1 cellular context compared by ENCODE assay signal in the genomic region with DNA sequence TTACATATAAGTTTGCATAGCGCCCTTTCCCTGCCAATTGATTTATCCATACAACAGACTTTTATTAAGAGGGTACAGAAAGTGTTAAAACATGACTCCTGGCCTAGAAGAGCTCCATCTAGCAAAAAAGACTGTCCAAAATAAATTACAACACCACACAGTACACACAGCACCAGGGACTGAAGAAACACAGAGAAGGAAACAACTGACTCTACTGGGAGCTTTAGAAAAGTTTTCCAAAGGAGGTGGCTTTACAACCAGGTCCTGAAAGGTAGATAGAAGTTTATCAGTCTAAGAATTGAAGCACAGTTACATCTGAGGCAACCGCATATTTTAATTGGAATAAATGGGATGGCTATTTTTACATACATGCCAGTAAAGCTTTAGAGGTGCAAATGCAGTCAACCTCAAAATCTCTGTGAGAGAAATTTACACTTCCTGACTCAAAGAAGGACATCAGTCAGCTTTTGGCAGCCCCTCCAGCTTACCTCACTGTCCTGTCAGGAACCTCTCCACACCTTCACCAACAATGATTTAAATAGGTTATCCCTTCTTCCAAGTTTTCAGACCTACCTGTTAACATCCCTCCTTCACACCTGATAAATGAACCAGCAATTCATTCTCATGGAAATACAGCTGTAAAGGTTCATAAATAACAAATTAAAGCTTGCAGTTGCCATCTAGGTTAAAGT.
TF ChIP-seq lines count a peak whose summit lies in the region.

No MANE protein-coding gene starts in this region.

TF ChIP-seq in GM23338, 12 proteins besides CTCF, POLR2A, EP300 and RAD21 (continued from another document):
- TF ChIP-seq, protein P1, sequence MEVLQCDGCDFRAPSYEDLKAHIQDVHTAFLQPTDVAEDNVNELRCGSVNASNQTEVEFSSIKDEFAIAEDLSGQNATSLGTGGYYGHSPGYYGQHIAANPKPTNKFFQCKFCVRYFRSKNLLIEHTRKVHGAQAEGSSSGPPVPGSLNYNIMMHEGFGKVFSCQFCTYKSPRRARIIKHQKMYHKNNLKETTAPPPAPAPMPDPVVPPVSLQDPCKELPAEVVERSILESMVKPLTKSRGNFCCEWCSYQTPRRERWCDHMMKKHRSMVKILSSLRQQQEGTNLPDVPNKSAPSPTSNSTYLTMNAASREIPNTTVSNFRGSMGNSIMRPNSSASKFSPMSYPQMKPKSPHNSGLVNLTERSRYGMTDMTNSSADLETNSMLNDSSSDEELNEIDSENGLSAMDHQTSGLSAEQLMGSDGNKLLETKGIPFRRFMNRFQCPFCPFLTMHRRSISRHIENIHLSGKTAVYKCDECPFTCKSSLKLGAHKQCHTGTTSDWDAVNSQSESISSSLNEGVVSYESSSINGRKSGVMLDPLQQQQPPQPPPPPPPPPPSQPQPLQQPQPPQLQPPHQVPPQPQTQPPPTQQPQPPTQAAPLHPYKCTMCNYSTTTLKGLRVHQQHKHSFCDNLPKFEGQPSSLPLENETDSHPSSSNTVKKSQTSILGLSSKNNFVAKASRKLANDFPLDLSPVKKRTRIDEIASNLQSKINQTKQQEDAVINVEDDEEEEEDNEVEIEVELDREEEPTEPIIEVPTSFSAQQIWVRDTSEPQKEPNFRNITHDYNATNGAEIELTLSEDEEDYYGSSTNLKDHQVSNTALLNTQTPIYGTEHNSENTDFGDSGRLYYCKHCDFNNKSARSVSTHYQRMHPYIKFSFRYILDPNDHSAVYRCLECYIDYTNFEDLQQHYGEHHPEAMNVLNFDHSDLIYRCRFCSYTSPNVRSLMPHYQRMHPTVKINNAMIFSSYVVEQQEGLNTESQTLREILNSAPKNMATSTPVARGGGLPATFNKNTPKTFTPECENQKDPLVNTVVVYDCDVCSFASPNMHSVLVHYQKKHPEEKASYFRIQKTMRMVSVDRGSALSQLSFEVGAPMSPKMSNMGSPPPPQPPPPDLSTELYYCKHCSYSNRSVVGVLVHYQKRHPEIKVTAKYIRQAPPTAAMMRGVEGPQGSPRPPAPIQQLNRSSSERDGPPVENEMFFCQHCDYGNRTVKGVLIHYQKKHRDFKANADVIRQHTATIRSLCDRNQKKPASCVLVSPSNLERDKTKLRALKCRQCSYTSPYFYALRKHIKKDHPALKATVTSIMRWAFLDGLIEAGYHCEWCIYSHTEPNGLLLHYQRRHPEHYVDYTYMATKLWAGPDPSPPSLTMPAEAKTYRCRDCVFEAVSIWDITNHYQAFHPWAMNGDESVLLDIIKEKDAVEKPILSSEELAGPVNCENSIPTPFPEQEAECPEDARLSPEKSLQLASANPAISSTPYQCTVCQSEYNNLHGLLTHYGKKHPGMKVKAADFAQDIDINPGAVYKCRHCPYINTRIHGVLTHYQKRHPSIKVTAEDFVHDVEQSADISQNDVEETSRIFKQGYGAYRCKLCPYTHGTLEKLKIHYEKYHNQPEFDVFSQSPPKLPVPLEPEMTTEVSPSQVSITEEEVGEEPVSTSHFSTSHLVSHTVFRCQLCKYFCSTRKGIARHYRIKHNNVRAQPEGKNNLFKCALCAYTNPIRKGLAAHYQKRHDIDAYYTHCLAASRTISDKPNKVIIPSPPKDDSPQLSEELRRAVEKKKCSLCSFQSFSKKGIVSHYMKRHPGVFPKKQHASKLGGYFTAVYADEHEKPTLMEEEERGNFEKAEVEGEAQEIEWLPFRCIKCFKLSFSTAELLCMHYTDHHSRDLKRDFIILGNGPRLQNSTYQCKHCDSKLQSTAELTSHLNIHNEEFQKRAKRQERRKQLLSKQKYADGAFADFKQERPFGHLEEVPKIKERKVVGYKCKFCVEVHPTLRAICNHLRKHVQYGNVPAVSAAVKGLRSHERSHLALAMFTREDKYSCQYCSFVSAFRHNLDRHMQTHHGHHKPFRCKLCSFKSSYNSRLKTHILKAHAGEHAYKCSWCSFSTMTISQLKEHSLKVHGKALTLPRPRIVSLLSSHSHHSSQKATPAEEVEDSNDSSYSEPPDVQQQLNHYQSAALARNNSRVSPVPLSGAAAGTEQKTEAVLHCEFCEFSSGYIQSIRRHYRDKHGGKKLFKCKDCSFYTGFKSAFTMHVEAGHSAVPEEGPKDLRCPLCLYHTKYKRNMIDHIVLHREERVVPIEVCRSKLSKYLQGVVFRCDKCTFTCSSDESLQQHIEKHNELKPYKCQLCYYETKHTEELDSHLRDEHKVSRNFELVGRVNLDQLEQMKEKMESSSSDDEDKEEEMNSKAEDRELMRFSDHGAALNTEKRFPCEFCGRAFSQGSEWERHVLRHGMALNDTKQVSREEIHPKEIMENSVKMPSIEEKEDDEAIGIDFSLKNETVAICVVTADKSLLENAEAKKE (CRISPR knock-in tag; IDR thresholded peaks at IDR 0.05) = no peak
- TF ChIP-seq, protein P2, sequence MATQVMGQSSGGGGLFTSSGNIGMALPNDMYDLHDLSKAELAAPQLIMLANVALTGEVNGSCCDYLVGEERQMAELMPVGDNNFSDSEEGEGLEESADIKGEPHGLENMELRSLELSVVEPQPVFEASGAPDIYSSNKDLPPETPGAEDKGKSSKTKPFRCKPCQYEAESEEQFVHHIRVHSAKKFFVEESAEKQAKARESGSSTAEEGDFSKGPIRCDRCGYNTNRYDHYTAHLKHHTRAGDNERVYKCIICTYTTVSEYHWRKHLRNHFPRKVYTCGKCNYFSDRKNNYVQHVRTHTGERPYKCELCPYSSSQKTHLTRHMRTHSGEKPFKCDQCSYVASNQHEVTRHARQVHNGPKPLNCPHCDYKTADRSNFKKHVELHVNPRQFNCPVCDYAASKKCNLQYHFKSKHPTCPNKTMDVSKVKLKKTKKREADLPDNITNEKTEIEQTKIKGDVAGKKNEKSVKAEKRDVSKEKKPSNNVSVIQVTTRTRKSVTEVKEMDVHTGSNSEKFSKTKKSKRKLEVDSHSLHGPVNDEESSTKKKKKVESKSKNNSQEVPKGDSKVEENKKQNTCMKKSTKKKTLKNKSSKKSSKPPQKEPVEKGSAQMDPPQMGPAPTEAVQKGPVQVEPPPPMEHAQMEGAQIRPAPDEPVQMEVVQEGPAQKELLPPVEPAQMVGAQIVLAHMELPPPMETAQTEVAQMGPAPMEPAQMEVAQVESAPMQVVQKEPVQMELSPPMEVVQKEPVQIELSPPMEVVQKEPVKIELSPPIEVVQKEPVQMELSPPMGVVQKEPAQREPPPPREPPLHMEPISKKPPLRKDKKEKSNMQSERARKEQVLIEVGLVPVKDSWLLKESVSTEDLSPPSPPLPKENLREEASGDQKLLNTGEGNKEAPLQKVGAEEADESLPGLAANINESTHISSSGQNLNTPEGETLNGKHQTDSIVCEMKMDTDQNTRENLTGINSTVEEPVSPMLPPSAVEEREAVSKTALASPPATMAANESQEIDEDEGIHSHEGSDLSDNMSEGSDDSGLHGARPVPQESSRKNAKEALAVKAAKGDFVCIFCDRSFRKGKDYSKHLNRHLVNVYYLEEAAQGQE (IDR thresholded peaks at IDR 0.05; ENCODE audit: unreplicated experiment) = no peak
- no peak for TF ChIP-seq ZNF331 (CRISPR knock-in tag; IDR thresholded peaks at IDR 0.05; ENCODE audit: low read depth)
- TF ChIP-seq, protein P3, sequence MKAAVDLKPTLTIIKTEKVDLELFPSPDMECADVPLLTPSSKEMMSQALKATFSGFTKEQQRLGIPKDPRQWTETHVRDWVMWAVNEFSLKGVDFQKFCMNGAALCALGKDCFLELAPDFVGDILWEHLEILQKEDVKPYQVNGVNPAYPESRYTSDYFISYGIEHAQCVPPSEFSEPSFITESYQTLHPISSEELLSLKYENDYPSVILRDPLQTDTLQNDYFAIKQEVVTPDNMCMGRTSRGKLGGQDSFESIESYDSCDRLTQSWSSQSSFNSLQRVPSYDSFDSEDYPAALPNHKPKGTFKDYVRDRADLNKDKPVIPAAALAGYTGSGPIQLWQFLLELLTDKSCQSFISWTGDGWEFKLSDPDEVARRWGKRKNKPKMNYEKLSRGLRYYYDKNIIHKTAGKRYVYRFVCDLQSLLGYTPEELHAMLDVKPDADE (IDR thresholded peaks at IDR 0.05) = no peak
